20 cellular contexts compared by ENCODE assay signal in the genomic region with DNA sequence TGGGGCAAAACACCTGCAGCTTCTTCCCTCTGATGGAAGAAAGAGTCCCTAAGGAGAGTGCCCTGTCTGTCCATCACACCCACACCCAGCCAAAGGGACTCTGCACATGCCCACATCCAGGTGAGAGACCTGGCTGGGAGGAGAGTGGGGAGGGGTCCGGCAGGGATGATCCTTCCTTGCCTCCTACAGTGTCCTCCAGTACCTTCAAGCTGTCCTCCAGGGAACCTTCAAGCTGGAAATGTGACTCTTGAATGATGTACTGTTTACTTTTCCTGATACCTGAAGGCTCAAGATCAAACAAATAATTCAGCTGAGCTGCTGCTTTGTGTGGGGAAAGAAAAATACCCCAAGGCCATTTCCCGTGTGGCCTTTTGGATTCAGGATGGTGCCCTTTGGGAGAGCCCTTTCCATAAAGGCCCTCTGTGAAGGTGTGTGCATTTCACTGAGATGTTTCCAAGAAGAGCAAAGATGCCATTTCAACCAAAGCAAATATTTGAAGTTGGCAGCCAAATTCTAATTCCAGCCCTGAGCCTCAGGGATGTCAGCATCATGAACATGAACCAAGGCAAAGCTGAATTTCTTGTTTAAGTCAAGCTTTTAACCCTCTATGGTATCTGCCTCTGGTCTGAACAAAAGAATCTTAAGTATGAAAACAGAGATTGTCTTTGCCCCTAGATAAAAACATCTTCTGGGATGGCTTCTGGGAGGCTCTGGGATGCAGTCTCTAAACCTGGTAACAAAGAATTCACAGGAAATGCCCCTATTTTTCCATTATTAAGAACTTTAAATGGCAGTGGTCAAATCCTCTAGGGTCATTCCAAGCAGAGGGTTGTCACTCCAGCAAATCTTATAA.
"Had no signal": no experiment of that assay in that cellular context is flagged by ENCODE, and none has a peak within 500 bp of the region (broad histone marks: within the 10 kb centered on the region; RNA-seq: fewer than 3 reads in every experiment).

No MANE protein-coding gene starts in this region.

- H3K27ac ChIP-seq: ascending aorta, coronary artery, dorsolateral prefrontal cortex, heart left ventricle, tibial nerve had no signal

- H3K36me3 ChIP-seq: ascending aorta, heart left ventricle, tibial nerve had no signal

- H3K9me3 ChIP-seq: ascending aorta, heart left ventricle, tibial nerve had no signal

- H3K4me3 ChIP-seq: ascending aorta, coronary artery, dorsolateral prefrontal cortex, heart left ventricle, tibial nerve had no signal

- DNase-seq: activated CD4-positive, alpha-beta T cell treated with anti-CD3 and anti-CD28 coated beads for 36 hours; activated CD4-positive, CD25-positive, alpha-beta regulatory T cell; activated effector memory CD4-positive, alpha-beta T cell treated with anti-CD3 and anti-CD28 coated beads, Interleukin-2, amount 50 U/mL, for 16 hours; activated naive CD4-positive, alpha-beta T cell treated with anti-CD3 and anti-CD28 coated beads for 36 hours; activated naive CD8-positive, alpha-beta T cell treated with anti-CD3 and anti-CD28 coated beads for 36 hours; activated T-cell treated with anti-CD3 and anti-CD28 coated beads for 4 hours; dorsolateral prefrontal cortex; effector memory CD8-positive, alpha-beta T cell; foreskin fibroblast; heart left ventricle; hypothalamus; posterior cingulate gyrus; right cardiac atrium; stimulated activated CD4-positive, alpha-beta T cell treated with anti-CD3 and anti-CD28 coated beads, Interleukin-15, amount 100 ng/mL, for 24 hours; stimulated activated CD4-positive, alpha-beta T cell treated with anti-CD3 and anti-CD28 coated beads, Interleukin-2, amount 100 ng/mL, for 24 hours; stimulated activated naive CD4-positive, alpha-beta T cell had no signal

- H3K27me3 ChIP-seq: ascending aorta, tibial nerve had no signal

- ATAC-seq: activated CD4-positive, alpha-beta T cell treated with anti-CD3 and anti-CD28 coated beads for 36 hours; effector memory CD8-positive, alpha-beta T cell; heart left ventricle; natural killer cell treated with Interleukin-12 subunit alpha and Interleukin-12 subunit beta and Interleukin-15 and Interleukin-18, amount 100 ng/mL, for 72 hours; right cardiac atrium had no signal

- H3K4me1 ChIP-seq: ascending aorta, heart left ventricle, tibial nerve had no signal
